In genomic region chr12:6865307-6865706, GRCh38 we compare ENCODE assay signal across 7 cellular contexts. TPM values are rescaled to one million over a fixed set of nuclear protein-coding genes. Genes with fewer than 3 reads are reported as not detected.
DNase-seq lines count a peak whose midpoint lies in the region; ATAC-seq and TF ChIP-seq lines count a peak whose summit lies in the region.
"Not testable (repeated sequence)": the region's sequence is repeated elsewhere in the genome, so short reads cannot be mapped to it uniquely, and the experiment has no call there.

No MANE protein-coding gene starts in this region.

- H3K27ac ChIP-seq in CD8-positive, alpha-beta T cell (ENCODE audit: low read depth, low read length); right lobe of liver: not testable (repeated sequence)

- CTCF ChIA-PET in CD8-positive, alpha-beta T cell (lab: Charles Lee), result interaction anchor here (1.0 to 10.3 kb wide), 3 partner anchors 11 to 30 kb away, joined by 3 to 126 read pairs (median 7); partner anchors contain the start of genes CDCA3 and USP5

- WGBS in right lobe of liver (ENCODE audit: insufficient coverage, low coverage, low lambda C conversion rate, missing lambda C conversion rate), result 97% methylated on average over 4 of the region's 5 CpGs

- POLR2A ChIA-PET in CD8-positive, alpha-beta T cell (lab: Charles Lee), result interaction anchor here (0.8 to 6.0 kb wide), 4 partner anchors 8 to 176 kb away, joined by 3 to 53 read pairs (median 5); partner anchors contain the start of genes CDCA3, SPSB2, USP5 and ZNF384

- not testable (repeated sequence) for H3K27me3 ChIP-seq in CD8-positive, alpha-beta T cell (ENCODE audit: insufficient read depth, low read length); right lobe of liver

- not testable (repeated sequence) for TF ChIP-seq POLR2A in right lobe of liver (IDR thresholded peaks at IDR 0.05)

- TF ChIP-seq CTCF in CD8-positive, alpha-beta T cell (IDR thresholded peaks at IDR 0.05); right lobe of liver (IDR thresholded peaks at IDR 0.05); nephron (IDR thresholded peaks at IDR 0.05; ENCODE audit: unreplicated experiment in 3 of 3): not testable (repeated sequence)

- not testable (repeated sequence) for H3K4me3 ChIP-seq in CD8-positive, alpha-beta T cell (ENCODE audit: low read depth, low read length); right lobe of liver

- peaks cover 30% of the 10 kb centered on the region for H3K4me1 ChIP-seq in CD8-positive, alpha-beta T cell (ENCODE audit: insufficient read depth, low read length)
- peaks cover 0 to 21% (median 10%) of the 10 kb centered on the region in 4 donors for H3K4me1 ChIP-seq in right lobe of liver

- H3K27ac Mint-ChIP-seq in CD8-positive, alpha-beta T cell, result peak overlapping the region; percentile 62
- not testable (repeated sequence) for H3K27ac Mint-ChIP-seq in T-helper 17 cell; central memory CD8-positive, alpha-beta T cell (ENCODE audit: low read depth)
- H3K27ac Mint-ChIP-seq in activated T-helper 17 cell treated with anti-CD3 and anti-CD28 coated beads, Interleukin-2, amount 50 U/mL, for 72 hours, result peak overlapping the region; percentile 19
- H3K27ac Mint-ChIP-seq in nephron, result peak overlapping the region in 1 of 3 experiments; percentile 30
- peak overlapping the region; percentile 70 for H3K27ac Mint-ChIP-seq in stimulated activated effector memory CD8-positive, alpha-beta T cell treated with anti-CD3 and anti-CD28 coated beads, Interleukin-12 subunit alpha, Interleukin-12 subunit beta, amount 100 ng/mL, for 72 hours

- not testable (repeated sequence) for H3K9me3 ChIP-seq in CD8-positive, alpha-beta T cell (ENCODE audit: low read length); T-helper 17 cell (ENCODE audit: control insufficient read depth, low read length, poor library complexity, severe bottlenecking); right lobe of liver

- not testable (repeated sequence) for ATAC-seq in CD8-positive, alpha-beta T cell; T-helper 17 cell; activated T-helper 17 cell treated with anti-CD3 and anti-CD28 coated beads, Interleukin-2, amount 50 U/mL, for 72 hours (replicated peaks); central memory CD8-positive, alpha-beta T cell (replicated peaks; ENCODE audit: extremely low read depth, poor library complexity, severe bottlenecking); right lobe of liver; stimulated activated effector memory CD8-positive, alpha-beta T cell treated with anti-CD3 and anti-CD28 coated beads, Interleukin-12 subunit alpha, Interleukin-12 subunit beta, amount 100 ng/mL, for 72 hours

- H3K36me3 Mint-ChIP-seq in CD8-positive, alpha-beta T cell, result peaks cover 68% of the 10 kb centered on the region
- H3K36me3 Mint-ChIP-seq in T-helper 17 cell (ENCODE audit: low read depth), result not testable (repeated sequence)
- peaks cover 97% of the 10 kb centered on the region for H3K36me3 Mint-ChIP-seq in activated T-helper 17 cell treated with anti-CD3 and anti-CD28 coated beads, Interleukin-2, amount 50 U/mL, for 72 hours (ENCODE audit: low read depth)
- peaks cover 38% of the 10 kb centered on the region for H3K36me3 Mint-ChIP-seq in central memory CD8-positive, alpha-beta T cell (ENCODE audit: insufficient read depth)
- peaks cover 63% of the 10 kb centered on the region for H3K36me3 Mint-ChIP-seq in nephron (ENCODE audit: low read depth)
- peaks cover 100% of the 10 kb centered on the region for H3K36me3 Mint-ChIP-seq in stimulated activated effector memory CD8-positive, alpha-beta T cell treated with anti-CD3 and anti-CD28 coated beads, Interleukin-12 subunit alpha, Interleukin-12 subunit beta, amount 100 ng/mL, for 72 hours

- H3K4me1 Mint-ChIP-seq in CD8-positive, alpha-beta T cell (ENCODE audit: low read depth), result peaks cover 37% of the 10 kb centered on the region
- H3K4me1 Mint-ChIP-seq in T-helper 17 cell (peaks cover 28% of the 10 kb centered on the region), nephron (peaks cover 24% of the 10 kb centered on the region)
- H3K4me1 Mint-ChIP-seq in activated T-helper 17 cell treated with anti-CD3 and anti-CD28 coated beads, Interleukin-2, amount 50 U/mL, for 72 hours, result peaks cover 17% of the 10 kb centered on the region
- H3K4me1 Mint-ChIP-seq in central memory CD8-positive, alpha-beta T cell, result peaks cover 24% of the 10 kb centered on the region
- H3K4me1 Mint-ChIP-seq in stimulated activated effector memory CD8-positive, alpha-beta T cell treated with anti-CD3 and anti-CD28 coated beads, Interleukin-12 subunit alpha, Interleukin-12 subunit beta, amount 100 ng/mL, for 72 hours, result peaks cover 28% of the 10 kb centered on the region

- not testable (repeated sequence) for DNase-seq in CD8-positive, alpha-beta T cell; T-helper 17 cell; central memory CD8-positive, alpha-beta T cell (ENCODE audit: low spot score in 2 of 2); stimulated activated effector memory CD8-positive, alpha-beta T cell treated with anti-CD3 and anti-CD28 coated beads, Interleukin-12 subunit alpha, Interleukin-12 subunit beta, amount 100 ng/mL, for 72 hours (ENCODE audit: low spot score in 2 of 2)
- peak in 2 of 3 donors; percentile 13 to 30 for DNase-seq in right lobe of liver

- H3K9me3 Mint-ChIP-seq in CD8-positive, alpha-beta T cell; activated T-helper 17 cell treated with anti-CD3 and anti-CD28 coated beads, Interleukin-2, amount 50 U/mL, for 72 hours; central memory CD8-positive, alpha-beta T cell; nephron; stimulated activated effector memory CD8-positive, alpha-beta T cell treated with anti-CD3 and anti-CD28 coated beads, Interleukin-12 subunit alpha, Interleukin-12 subunit beta, amount 100 ng/mL, for 72 hours: not testable (repeated sequence)

- H3K4me3 Mint-ChIP-seq in CD8-positive, alpha-beta T cell, result peak overlapping the region; percentile 15
- H3K4me3 Mint-ChIP-seq in T-helper 17 cell (peak overlapping the region; percentile 25), nephron (peak overlapping the region; percentile 48 to 78 (median 75))
- peak overlapping the region; percentile 94 for H3K4me3 Mint-ChIP-seq in activated T-helper 17 cell treated with anti-CD3 and anti-CD28 coated beads, Interleukin-2, amount 50 U/mL, for 72 hours
- peak overlapping the region; percentile 84 for H3K4me3 Mint-ChIP-seq in central memory CD8-positive, alpha-beta T cell
- peak overlapping the region; percentile 91 for H3K4me3 Mint-ChIP-seq in stimulated activated effector memory CD8-positive, alpha-beta T cell treated with anti-CD3 and anti-CD28 coated beads, Interleukin-12 subunit alpha, Interleukin-12 subunit beta, amount 100 ng/mL, for 72 hours

- not testable (repeated sequence) for H3K27me3 Mint-ChIP-seq in CD8-positive, alpha-beta T cell (ENCODE audit: low read depth); T-helper 17 cell; activated T-helper 17 cell treated with anti-CD3 and anti-CD28 coated beads, Interleukin-2, amount 50 U/mL, for 72 hours; central memory CD8-positive, alpha-beta T cell; nephron (ENCODE audit: low read depth)

- H3K36me3 ChIP-seq in CD8-positive, alpha-beta T cell (ENCODE audit: insufficient read depth, low read length), result peaks cover 37% of the 10 kb centered on the region
- H3K36me3 ChIP-seq in right lobe of liver, result peaks cover 0 to 36% (median 19%) of the 10 kb centered on the region in 4 donors

- intact Hi-C loops in CD8-positive, alpha-beta T cell (cut with DNase I, micrococcal nuclease); right lobe of liver (cut with DNase I): not testable (repeated sequence)

RNA-seq across cellular contexts. Expression of gene TPI1, which starts 2.0 kb away (rescaled TPM):
- 10 to 100 TPM; 59.6 to 64.0 TPM for total RNA-seq in CD8-positive, alpha-beta T cell
- 100 to 1,000 TPM; 140 to 144 TPM for total RNA-seq in T-helper 17 cell
- 1,000 to 10,000 TPM; 1,893 to 2,116 TPM for total RNA-seq in activated T-helper 17 cell treated with anti-CD3 and anti-CD28 coated beads, Interleukin-2, amount 50 U/mL, for 72 hours
- total RNA-seq in right lobe of liver, result 100 to 1,000 TPM; 265 to 400 (median 331) TPM

RNA-seq across cellular contexts. Expression of gene SPSB2, which starts 7.8 kb away (rescaled TPM):
- 1 to 10 TPM; 2.6 to 3.0 TPM for total RNA-seq in CD8-positive, alpha-beta T cell
- total RNA-seq in T-helper 17 cell, result 1 to 10 TPM; 6.7 to 8.7 TPM
- total RNA-seq in activated T-helper 17 cell treated with anti-CD3 and anti-CD28 coated beads, Interleukin-2, amount 50 U/mL, for 72 hours, result 1 to 10 TPM; 2.2 to 2.4 TPM
- total RNA-seq in right lobe of liver, result 1 to 10 TPM; 1.7 to 5.3 (median 3.6) TPM

RNA-seq across cellular contexts. Expression of gene USP5, which starts 13.4 kb away (rescaled TPM):
- 10 to 100 TPM; 24.0 to 25.9 TPM for total RNA-seq in CD8-positive, alpha-beta T cell
- 10 to 100 TPM; 65.7 to 76.1 TPM for total RNA-seq in T-helper 17 cell
- 100 to 1,000 TPM in 1 of 2 donors, 10 to 100 TPM in 1; 83.4 to 149 TPM for total RNA-seq in activated T-helper 17 cell treated with anti-CD3 and anti-CD28 coated beads, Interleukin-2, amount 50 U/mL, for 72 hours
- total RNA-seq in right lobe of liver, result 10 to 100 TPM; 38.2 to 59.5 (median 42.6) TPM

RNA-seq across cellular contexts. Expression of gene CDCA3, which starts 14.2 kb away (rescaled TPM):
- total RNA-seq in CD8-positive, alpha-beta T cell, result under 1 TPM; 0.61 to 0.92 TPM
- total RNA-seq in T-helper 17 cell (under 1 TPM; 0.65 to 0.87 TPM), right lobe of liver (1 to 10 TPM in 4 of 6 experiments, under 1 TPM in 2; 0.62 to 1.7 (median 1.3) TPM)
- total RNA-seq in activated T-helper 17 cell treated with anti-CD3 and anti-CD28 coated beads, Interleukin-2, amount 50 U/mL, for 72 hours, result 100 to 1,000 TPM in 1 of 2 donors, 10 to 100 TPM in 1; 86.9 to 104 TPM

RNA-seq across cellular contexts. Expression of gene GNB3, which starts 24.6 kb away (rescaled TPM):
- total RNA-seq in CD8-positive, alpha-beta T cell, result 1 to 10 TPM in 1 of 2 experiments, under 1 TPM in 1; 0.49 to 1.0 TPM
- total RNA-seq in T-helper 17 cell, result under 1 TPM; 0.26 to 0.45 TPM
- under 1 TPM in 1 of 2 donors, not detected in 1; 0.66 TPM for total RNA-seq in activated T-helper 17 cell treated with anti-CD3 and anti-CD28 coated beads, Interleukin-2, amount 50 U/mL, for 72 hours
- total RNA-seq in right lobe of liver, result under 1 TPM in 4 of 6 experiments, not detected in 2; 0.17 to 0.51 (median 0.43) TPM

Comparison
In these comparisons a context has a peak if more than half of its experiments do, and no peak if none do; other contexts are left out.
1. H3K4me3 Mint-ChIP-seq: peak in every context shown above with its lines; median percentile 94 in activated T-helper 17 cell treated with anti-CD3 and anti-CD28 coated beads, Interleukin-2, amount 50 U/mL, for 72 hours; 91 in stimulated activated effector memory CD8-positive, alpha-beta T cell treated with anti-CD3 and anti-CD28 coated beads, Interleukin-12 subunit alpha, Interleukin-12 subunit beta, amount 100 ng/mL, for 72 hours; 84 in central memory CD8-positive, alpha-beta T cell; 75 in nephron; 25 in T-helper 17 cell; 15 in CD8-positive, alpha-beta T cell.
2. RNA of gene TPI1, which starts 2.0 kb away (total RNA-seq): 1,893 to 2,116 TPM in activated T-helper 17 cell treated with anti-CD3 and anti-CD28 coated beads, Interleukin-2, amount 50 U/mL, for 72 hours; 265 to 400 TPM in right lobe of liver, 140 to 144 TPM in T-helper 17 cell and 59.6 to 64.0 TPM in CD8-positive, alpha-beta T cell; every median in the first group is over 4 times any median in the second.